In genomic region chr3:31106912-31107311, GRCh38 we compare ENCODE assay signal across 11 cellular contexts.
DNase-seq lines count a peak whose midpoint lies in the region; ATAC-seq lines count a peak whose summit lies in the region.
"Had no signal": no experiment of that assay in that cellular context is flagged by ENCODE, and none has a peak within 500 bp of the region (broad histone marks: within the 10 kb centered on the region; RNA-seq: fewer than 3 reads in every experiment).

No MANE protein-coding gene starts in this region.

- no peaks in the 10 kb centered on the region for H3K79me2 ChIP-seq in GM23248 (ENCODE audit: insufficient read depth)

- H3K4me1 Mint-ChIP-seq in activated T-cell treated with anti-CD3 and anti-CD28 coated beads, Interleukin-2, amount 50 U/mL, for 4 hours (ENCODE audit: low read depth) = peaks cover 31% of the 10 kb centered on the region

- H3K4me2 ChIP-seq in GM23248 (ENCODE audit: unreplicated experiment) = no peak overlapping the region
- H3K4me2 ChIP-seq: KMS-11 had no signal

- in situ Hi-C loops in GM23248 (cut with MboI) = no loop called here

- no peak overlapping the region for H3K9ac ChIP-seq in GM23248
- H3K9ac ChIP-seq: KMS-11 had no signal

- H3K27me3 Mint-ChIP-seq in activated T-cell treated with anti-CD3 and anti-CD28 coated beads, Interleukin-2, amount 50 U/mL, for 4 hours (ENCODE audit: low read depth) = no peaks in the 10 kb centered on the region

- H3K27me3 ChIP-seq in GM23248 (replicated peaks; ENCODE audit: insufficient read depth) = no peaks in the 10 kb centered on the region
- H3K27me3 ChIP-seq: body of pancreas, uterus had no signal

- no peak for DNase-seq in activated T-cell treated with anti-CD3 and anti-CD28 coated beads, Interleukin-2, amount 50 U/mL, for 4 hours
- no peak for DNase-seq in activated T-cell treated with anti-CD3 and anti-CD28 coated beads, Interleukin-2, amount 50 U/mL, for 48 hours
- DNase-seq in GM23248 (peak; percentile 16), iris pigment epithelial cell (ENCODE audit: low read depth) (peak; percentile 30), NCI-H2171 treated with DMSO at 0.1 percent for 48 hours (lab: John Stamatoyannopoulos, UW) (no peak), anterior cingulate cortex (lab: John Stamatoyannopoulos, UW) (no peak), superior temporal gyrus (ENCODE audit: extremely low spot score) (no peak)
- DNase-seq: body of pancreas, uterus had no signal

- H3K36me3 Mint-ChIP-seq in activated T-cell treated with anti-CD3 and anti-CD28 coated beads, Interleukin-2, amount 50 U/mL, for 4 hours (ENCODE audit: insufficient read depth) = no peaks in the 10 kb centered on the region

- H4K20me1 ChIP-seq in GM23248 (ENCODE audit: insufficient read depth) = no peaks in the 10 kb centered on the region

- no peaks in the 10 kb centered on the region for H3K9me3 ChIP-seq in GM23248 (ENCODE audit: low read depth)
- H3K9me3 ChIP-seq: body of pancreas, uterus had no signal

- no peaks in the 10 kb centered on the region for H3K9me2 ChIP-seq in GM23248 (ENCODE audit: insufficient read depth)

- peaks cover 30% of the 10 kb centered on the region for H3K4me1 ChIP-seq in GM23248 (ENCODE audit: insufficient read depth)
- H3K4me1 ChIP-seq: body of pancreas, uterus had no signal

- H3K4me3 Mint-ChIP-seq in activated T-cell treated with anti-CD3 and anti-CD28 coated beads, Interleukin-2, amount 50 U/mL, for 4 hours = no peak overlapping the region

- peak; percentile 69 to 70 for ATAC-seq in activated T-cell treated with anti-CD3 and anti-CD28 coated beads, Interleukin-2, amount 50 U/mL, for 4 hours
- peak; percentile 88 for ATAC-seq in HG03460 (IDR thresholded peaks at IDR 0.05; ENCODE audit: unreplicated experiment)
- ATAC-seq: body of pancreas had no signal

- no peaks in the 10 kb centered on the region for H3K36me3 ChIP-seq in GM23248 (ENCODE audit: low read depth)
- H3K36me3 ChIP-seq: uterus had no signal

- peak overlapping the region; percentile 78; the same call in 1 of the 2 replicates for H3K27ac ChIP-seq in GM23248
- H3K27ac ChIP-seq: body of pancreas, KMS-11, uterus had no signal

- WGBS in GM23248 (ENCODE audit: low coverage in 1 of 2, low lambda C conversion rate in 2 of 2, missing lambda C conversion rate in 2 of 2), 2 experiments = 93 to 98% methylated on average over 2 of the region's 2 CpGs

- H2AFZ ChIP-seq in GM23248 = no peak overlapping the region

- H3K4me3 ChIP-seq in GM23248 = no peak overlapping the region
- H3K4me3 ChIP-seq: body of pancreas, uterus had no signal

- H3F3A ChIP-seq in GM23248 (ENCODE audit: insufficient read depth) = peaks cover 26% of the 10 kb centered on the region

- H3K9me3 Mint-ChIP-seq in activated T-cell treated with anti-CD3 and anti-CD28 coated beads, Interleukin-2, amount 50 U/mL, for 4 hours = peaks cover 5% of the 10 kb centered on the region

Comparison
In these comparisons a context has a peak if more than half of its experiments do, and no peak if none do; other contexts are left out.
1. DNase-seq: peak in GM23248 (single experiment) and iris pigment epithelial cell (single experiment); none in activated T-cell treated with anti-CD3 and anti-CD28 coated beads, Interleukin-2, amount 50 U/mL, for 4 hours (single experiment), activated T-cell treated with anti-CD3 and anti-CD28 coated beads, Interleukin-2, amount 50 U/mL, for 48 hours (0 of 2), NCI-H2171 treated with DMSO at 0.1 percent for 48 hours (single experiment), anterior cingulate cortex (0 of 58) and superior temporal gyrus (single experiment).